Comparison of ENCODE assay signal across 1 cellular context in genomic region chr1:35561297-35561971, GRCh38.
TF ChIP-seq lines count a peak whose summit lies in the region.

No MANE protein-coding gene starts in this region.

TF ChIP-seq in GM23338, 12 proteins besides CTCF, POLR2A, EP300 and RAD21 (continued from another document):
- TF ChIP-seq ZNF462 (CRISPR knock-in tag; IDR thresholded peaks at IDR 0.05) (no peak), NANOG (IDR thresholded peaks at IDR 0.05; ENCODE audit: borderline replicate concordance) (no peak), EZH2phosphoT487 (IDR thresholded peaks at IDR 0.05; ENCODE audit: unreplicated experiment) (no peak), ZNF331 (CRISPR knock-in tag; IDR thresholded peaks at IDR 0.05; ENCODE audit: low read depth) (no peak), EZH2 (IDR thresholded peaks at IDR 0.05; ENCODE audit: low read depth, unreplicated experiment) (no peak), JUNB (IDR thresholded peaks at IDR 0.05; ENCODE audit: unreplicated experiment) (no peak), ETS1 (IDR thresholded peaks at IDR 0.05) (no peak), STAT1 (IDR thresholded peaks at IDR 0.05; ENCODE audit: unreplicated experiment) (no peak), REST (IDR thresholded peaks at IDR 0.05; ENCODE audit: unreplicated experiment) (no peak), ZNF114 (CRISPR knock-in tag; IDR thresholded peaks at IDR 0.05) (no peak)
